In the genomic region with DNA sequence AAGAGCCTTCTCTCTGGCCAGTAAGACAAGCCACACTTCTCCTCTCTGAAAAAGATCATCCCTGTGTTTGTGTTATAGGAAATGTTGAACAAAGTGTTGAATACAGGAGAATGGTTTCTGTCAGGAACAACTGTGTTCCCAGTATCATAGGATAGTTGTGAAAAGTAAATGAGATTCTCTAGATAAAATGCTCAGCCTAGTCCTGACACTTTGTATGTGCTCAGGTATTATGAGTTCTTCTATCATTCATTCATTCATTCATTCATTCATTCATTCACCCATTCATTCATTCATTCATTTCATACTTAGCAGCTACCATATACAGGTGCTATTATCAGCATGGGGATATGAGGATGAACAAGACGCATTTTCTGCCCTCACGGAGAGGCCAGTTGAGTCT, we compare ENCODE assay signal across 23 cellular contexts. TPM values are rescaled to one million over a fixed set of nuclear protein-coding genes. Genes with fewer than 3 reads are reported as not detected.
"Had no signal": no experiment of that assay in that cellular context is flagged by ENCODE, and none has a peak within 500 bp of the region (broad histone marks: within the 10 kb centered on the region; RNA-seq: fewer than 3 reads in every experiment).

No MANE protein-coding gene starts in this region.

- H3K27ac ChIP-seq: dorsolateral prefrontal cortex, gastrocnemius medialis, lower lobe of right lung, prostate gland, right atrium auricular region, skin epidermis, spleen, testis, tibial artery had no signal

- H3K9me3 Mint-ChIP-seq: naive thymus-derived CD8-positive, alpha-beta T cell; stimulated activated memory B cell treated with anti-CD40 and anti-IgM and Interleukin-4, amounts not matched to agents 10 μg/mL and 1 μg/mL and 100 μg/mL, for 72 hours had no signal

- H3K4me1 ChIP-seq: gastrocnemius medialis, lower lobe of right lung, right atrium auricular region, testis, tibial artery had no signal

- H3K27me3 Mint-ChIP-seq: naive thymus-derived CD8-positive, alpha-beta T cell; stimulated activated memory B cell treated with anti-CD40 and anti-IgM and Interleukin-4, amounts not matched to agents 10 μg/mL and 1 μg/mL and 100 μg/mL, for 72 hours; type B pancreatic cell had no signal

- H3K4me1 Mint-ChIP-seq: stimulated activated memory B cell treated with anti-CD40 and anti-IgM and Interleukin-4, amounts not matched to agents 10 μg/mL and 1 μg/mL and 100 μg/mL, for 72 hours had no signal

- H3K4me3 ChIP-seq: dorsolateral prefrontal cortex, gastrocnemius medialis, lower lobe of right lung, prostate gland, right atrium auricular region, skin epidermis, spleen, testis, tibial artery had no signal

- H3K36me3 ChIP-seq: gastrocnemius medialis, lower lobe of right lung, prostate gland, right atrium auricular region, spleen, tibial artery had no signal

- ATAC-seq: esophagus mucosa; gastrocnemius medialis; left ventricle myocardium superior; lower lobe of right lung; naive thymus-derived CD8-positive, alpha-beta T cell; stimulated activated memory B cell treated with anti-CD40 and anti-IgM and Interleukin-4, amounts not matched to agents 10 μg/mL and 1 μg/mL and 100 μg/mL, for 72 hours; stimulated activated naive CD8-positive, alpha-beta T cell treated with anti-CD3 and anti-CD28 coated beads, Interleukin-15, Interleukin-2, amounts not matched to agents 100 U/mL and 50 U/mL, for 24 hours had no signal

- H3K27me3 ChIP-seq: dorsolateral prefrontal cortex, gastrocnemius medialis, right atrium auricular region, spleen, testis, tibial artery had no signal

- H3K9me3 ChIP-seq: gastrocnemius medialis, lower lobe of right lung, prostate gland, right atrium auricular region, spleen, testis, tibial artery had no signal

- H3K27ac Mint-ChIP-seq: endodermal cell; nephron progenitor cell; stimulated activated memory B cell treated with anti-CD40 and anti-IgM and Interleukin-4, amounts not matched to agents 10 μg/mL and 1 μg/mL and 100 μg/mL, for 72 hours; type B pancreatic cell had no signal

- H3K4me3 Mint-ChIP-seq: endodermal cell; naive thymus-derived CD8-positive, alpha-beta T cell; nephron progenitor cell; stimulated activated memory B cell treated with anti-CD40 and anti-IgM and Interleukin-4, amounts not matched to agents 10 μg/mL and 1 μg/mL and 100 μg/mL, for 72 hours; type B pancreatic cell had no signal

- DNase-seq: dorsolateral prefrontal cortex; effector CD8-positive, alpha-beta T cell; endodermal cell; foreskin fibroblast; gastrocnemius medialis; head of caudate nucleus; left ventricle myocardium superior; lower lobe of right lung; naive thymus-derived CD8-positive, alpha-beta T cell; nephron progenitor cell; nucleus accumbens; spleen; stimulated activated CD4-positive, alpha-beta T cell treated with anti-CD3 and anti-CD28 coated beads, Interleukin-4, amount 100 ng/mL, for 4 hours; stimulated activated naive CD8-positive, alpha-beta T cell treated with anti-CD3 and anti-CD28 coated beads, Interleukin-15, Interleukin-2, amounts not matched to agents 100 U/mL and 50 U/mL, for 24 hours; substantia nigra; testis; tibial artery had no signal

RNA-seq across cellular contexts. Expression of a gene that starts 22.5 kb away (rescaled TPM):
- total RNA-seq: naive thymus-derived CD8-positive, alpha-beta T cell had no signal
- polyA plus RNA-seq: naive thymus-derived CD8-positive, alpha-beta T cell had no signal
